Comparison of ENCODE assay signal across 17 cellular contexts in the genomic region with DNA sequence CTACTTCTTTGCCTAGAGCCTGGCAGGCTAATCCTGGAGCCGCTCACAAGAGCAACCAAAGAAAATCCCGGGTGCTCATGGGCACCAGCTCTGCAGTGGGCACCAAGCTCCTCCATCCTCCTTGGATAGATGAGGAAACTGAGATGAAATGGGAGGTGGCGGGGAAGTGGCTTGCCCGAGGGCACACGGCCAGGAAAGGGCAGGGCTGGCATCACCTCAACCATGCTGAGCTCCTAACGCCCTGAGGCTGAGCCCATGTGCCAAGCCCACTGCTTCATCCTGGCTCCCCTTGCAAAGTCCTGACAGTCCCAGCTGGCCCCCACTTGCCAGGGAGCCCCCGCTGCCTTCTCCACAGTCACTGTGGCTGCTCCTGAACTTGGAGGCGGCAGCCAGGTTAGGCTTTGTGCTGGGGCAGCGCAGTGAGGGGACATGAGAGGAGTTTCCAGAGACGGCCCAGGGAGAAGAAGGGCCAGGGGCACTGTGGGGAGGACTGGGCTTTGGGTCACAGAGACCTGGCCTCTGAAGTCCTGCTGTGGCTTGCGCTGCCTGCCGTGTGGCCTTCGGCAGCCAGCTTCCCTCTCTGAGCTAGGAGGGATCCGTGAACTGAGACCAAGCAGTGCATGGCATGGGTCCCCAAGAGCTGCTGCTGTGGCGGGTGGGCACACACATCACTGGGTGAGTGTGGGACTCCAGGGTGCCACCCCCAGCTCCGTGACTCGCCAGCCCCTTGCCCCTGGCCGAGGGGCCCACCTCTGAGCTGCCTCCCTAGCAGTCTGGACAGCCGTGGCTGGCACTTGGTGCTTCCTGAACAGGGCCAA. TPM values are rescaled to one million over a fixed set of nuclear protein-coding genes. Genes with fewer than 3 reads are reported as not detected.
DNase-seq lines count a peak whose midpoint lies in the region; ATAC-seq and TF ChIP-seq lines count a peak whose summit lies in the region.
"Had no signal": no experiment of that assay in that cellular context is flagged by ENCODE, and none has a peak within 500 bp of the region (broad histone marks: within the 10 kb centered on the region; RNA-seq: fewer than 3 reads in every experiment).

No MANE protein-coding gene starts in this region.

- H3K9me3 ChIP-seq in naive thymus-derived CD4-positive, alpha-beta T cell (ENCODE audit: control insufficient read depth in 2 of 3, low read length in 3 of 3): no peaks in the 10 kb centered on the region
- H3K9me3 ChIP-seq in neural progenitor cell (ENCODE audit: low read depth): no peaks in the 10 kb centered on the region

- H3K4me1 ChIP-seq in urinary bladder (ENCODE audit: insufficient read depth) (no peaks in the 10 kb centered on the region), neural progenitor cell (no peaks in the 10 kb centered on the region)
- peaks cover 0 to 15% of the 10 kb centered on the region in 2 donors for H3K4me1 ChIP-seq in naive thymus-derived CD4-positive, alpha-beta T cell (ENCODE audit: control insufficient read depth in 2 of 2, insufficient read depth in 2 of 2, low read length in 2 of 2)

- TF ChIP-seq CTCF in progenitor cell of endocrine pancreas (IDR thresholded peaks at IDR 0.05; ENCODE audit: unreplicated experiment) (no peak), neural progenitor cell (IDR thresholded peaks at IDR 0.05) (no peak)

- CTCF ChIA-PET in naive thymus-derived CD4-positive, alpha-beta T cell (lab: Charles Lee): no interaction called here

- intact Hi-C loops in Right ventricle myocardium inferior (cut with DNase I): no loop called here
- intact Hi-C loops in left cardiac atrium (cut with DNase I): no loop called here
- intact Hi-C loops in naive thymus-derived CD4-positive, alpha-beta T cell (cut with micrococcal nuclease): no loop called here

- DNase-seq in Right ventricle myocardium inferior (ENCODE audit: missing footprints): peak; percentile 56
- DNase-seq in left cardiac atrium: no peak
- DNase-seq in fibroblast of gingiva (ENCODE audit: low read depth): peak; percentile 65
- DNase-seq in progenitor cell of endocrine pancreas (ENCODE audit: low spot score, unreplicated experiment): no peak
- no peak for DNase-seq in naive thymus-derived CD8-positive, alpha-beta T cell
- DNase-seq in naive thymus-derived CD4-positive, alpha-beta T cell: no peak
- no peak for DNase-seq in neural progenitor cell (ENCODE audit: low spot score)
- DNase-seq: ACHN; activated CD4-positive, alpha-beta T cell treated with anti-CD3 and anti-CD28 coated beads, Interleukin-2, amount 10 ng/mL, durations not matched to agents 24 days and 14 days; Calu3; NCI-H1436; NCI-H524 treated with DMSO at 0.1 percent for 48 hours had no signal

- peak overlapping the region; percentile 43 for H3K27ac ChIP-seq in urinary bladder (ENCODE audit: low read depth)
- H3K27ac ChIP-seq in naive thymus-derived CD4-positive, alpha-beta T cell (ENCODE audit: low read depth, low read length): no peak overlapping the region
- H3K27ac ChIP-seq in neural progenitor cell: no peak overlapping the region
- H3K27ac ChIP-seq: cardiac muscle cell, epithelial cell of prostate had no signal

- H3K9ac ChIP-seq in neural progenitor cell: no peak overlapping the region

- no peak overlapping the region for H3K4me3 Mint-ChIP-seq in progenitor cell of endocrine pancreas (ENCODE audit: low read depth)
- H3K4me3 Mint-ChIP-seq in naive thymus-derived CD8-positive, alpha-beta T cell: no peak overlapping the region
- H3K4me3 Mint-ChIP-seq in naive thymus-derived CD4-positive, alpha-beta T cell: no peak overlapping the region
- no peak overlapping the region for H3K4me3 Mint-ChIP-seq in neural progenitor cell
- H3K4me3 Mint-ChIP-seq: activated CD4-positive, alpha-beta T cell treated with anti-CD3 and anti-CD28 coated beads, Interleukin-2, amount 10 ng/mL, durations not matched to agents 24 days and 14 days; T-helper 2 cell treated with Interferon-gamma antibody and Interleukin-4, amounts not matched to agents 5 μg/mL and 100 μg/mL, for 36 hours had no signal

- H3K4me3 ChIP-seq in urinary bladder (ENCODE audit: low read depth, low read length) (no peak overlapping the region), neural progenitor cell (no peak overlapping the region)
- no peak overlapping the region for H3K4me3 ChIP-seq in naive thymus-derived CD4-positive, alpha-beta T cell (ENCODE audit: low read length)
- H3K4me3 ChIP-seq: cardiac muscle cell had no signal

- peaks cover 12% of the 10 kb centered on the region for H3K36me3 Mint-ChIP-seq in progenitor cell of endocrine pancreas (ENCODE audit: insufficient read depth)
- H3K36me3 Mint-ChIP-seq in naive thymus-derived CD8-positive, alpha-beta T cell: peaks cover 6 to 45% (median 13%) of the 10 kb centered on the region in 3 donors
- peaks cover 0 to 31% (median 15%) of the 10 kb centered on the region in 5 donors for H3K36me3 Mint-ChIP-seq in naive thymus-derived CD4-positive, alpha-beta T cell
- H3K36me3 Mint-ChIP-seq in neural progenitor cell: peaks cover 19% of the 10 kb centered on the region

- no peaks in the 10 kb centered on the region for H4K20me1 ChIP-seq in neural progenitor cell (ENCODE audit: low read depth)

- ATAC-seq in Right ventricle myocardium inferior (no peak), left cardiac atrium (no peak)
- ATAC-seq in naive thymus-derived CD8-positive, alpha-beta T cell: no peak
- no peak for ATAC-seq in naive thymus-derived CD4-positive, alpha-beta T cell

- no peaks in the 10 kb centered on the region for H3K27me3 ChIP-seq in naive thymus-derived CD4-positive, alpha-beta T cell (ENCODE audit: control insufficient read depth in 2 of 2, insufficient read depth in 2 of 2, low read length in 2 of 2)
- no peaks in the 10 kb centered on the region for H3K27me3 ChIP-seq in neural progenitor cell
- H3K27me3 ChIP-seq: cardiac muscle cell had no signal

- WGBS in urinary bladder: 87% methylated on average over 19 of the region's 19 CpGs

- H3K79me2 ChIP-seq in neural progenitor cell (ENCODE audit: low read depth): no peaks in the 10 kb centered on the region

- no peaks in the 10 kb centered on the region for H3F3A ChIP-seq in neural progenitor cell (ENCODE audit: low read depth)

- H3K36me3 ChIP-seq in urinary bladder (ENCODE audit: insufficient read depth) (peaks cover 1% of the 10 kb centered on the region), neural progenitor cell (no peaks in the 10 kb centered on the region)
- peaks cover 6 to 64% (median 10%) of the 10 kb centered on the region in 3 experiments for H3K36me3 ChIP-seq in naive thymus-derived CD4-positive, alpha-beta T cell (ENCODE audit: control insufficient read depth in 2 of 3, insufficient read depth in 3 of 3, low read length in 3 of 3)

- H3K4me2 ChIP-seq in neural progenitor cell: no peak overlapping the region

- H3K27me3 Mint-ChIP-seq in progenitor cell of endocrine pancreas: no peaks in the 10 kb centered on the region
- no peaks in the 10 kb centered on the region for H3K27me3 Mint-ChIP-seq in naive thymus-derived CD8-positive, alpha-beta T cell
- no peaks in the 10 kb centered on the region for H3K27me3 Mint-ChIP-seq in naive thymus-derived CD4-positive, alpha-beta T cell
- H3K27me3 Mint-ChIP-seq in neural progenitor cell (ENCODE audit: insufficient read depth, low read depth): peaks cover 7% of the 10 kb centered on the region
- H3K27me3 Mint-ChIP-seq: activated CD4-positive, alpha-beta T cell treated with anti-CD3 and anti-CD28 coated beads, Interleukin-2, amount 10 ng/mL, durations not matched to agents 24 days and 14 days had no signal

- POLR2A ChIA-PET in naive thymus-derived CD8-positive, alpha-beta T cell (lab: Charles Lee): interaction anchor here (0.5 to 1.6 kb wide), 3 partner anchors 12 to 395 kb away, joined by 3 to 5 read pairs (median 3); a partner anchor contains a TSS
- POLR2A ChIA-PET in naive thymus-derived CD4-positive, alpha-beta T cell (lab: Charles Lee): interaction anchor here (0.6 to 1.0 kb wide), 2 partner anchors 25 to 604 kb away, joined by 3 read pairs; no protein-coding TSS in a partner anchor

- no peaks in the 10 kb centered on the region for H3K4me1 Mint-ChIP-seq in progenitor cell of endocrine pancreas (ENCODE audit: low read depth)
- H3K4me1 Mint-ChIP-seq in naive thymus-derived CD8-positive, alpha-beta T cell: peaks cover 4 to 14% (median 6%) of the 10 kb centered on the region in 4 donors
- peaks cover 0 to 12% (median 0%) of the 10 kb centered on the region in 7 donors for H3K4me1 Mint-ChIP-seq in naive thymus-derived CD4-positive, alpha-beta T cell
- H3K4me1 Mint-ChIP-seq in neural progenitor cell: no peaks in the 10 kb centered on the region

- H3K27ac Mint-ChIP-seq in progenitor cell of endocrine pancreas (peak overlapping the region; percentile 33), neural progenitor cell (no peak overlapping the region)
- H3K27ac Mint-ChIP-seq in naive thymus-derived CD8-positive, alpha-beta T cell: peak overlapping the region in 1 of 10 donors; percentile 45
- H3K27ac Mint-ChIP-seq in naive thymus-derived CD4-positive, alpha-beta T cell: peak overlapping the region in 1 of 9 donors; percentile 69
- H3K27ac Mint-ChIP-seq: T-helper 2 cell treated with Interferon-gamma antibody and Interleukin-4, amounts not matched to agents 5 μg/mL and 100 μg/mL, for 36 hours had no signal

- H3K9me3 Mint-ChIP-seq in progenitor cell of endocrine pancreas (ENCODE audit: low read depth): no peaks in the 10 kb centered on the region
- H3K9me3 Mint-ChIP-seq in naive thymus-derived CD8-positive, alpha-beta T cell: no peaks in the 10 kb centered on the region
- H3K9me3 Mint-ChIP-seq in naive thymus-derived CD4-positive, alpha-beta T cell: peaks cover 0 to 2% (median 0%) of the 10 kb centered on the region in 11 donors
- H3K9me3 Mint-ChIP-seq in neural progenitor cell: no peaks in the 10 kb centered on the region
- H3K9me3 Mint-ChIP-seq: activated CD4-positive, alpha-beta T cell treated with anti-CD3 and anti-CD28 coated beads, Interleukin-2, amount 10 ng/mL, durations not matched to agents 24 days and 14 days had no signal

- H2AFZ ChIP-seq in neural progenitor cell (replicated peaks): no peak overlapping the region

RNA-seq across cellular contexts. Expression of a gene that starts 17.5 kb away (rescaled TPM):
- total RNA-seq in Right ventricle myocardium inferior (30.3 TPM), left cardiac atrium (10 to 100 TPM; 27.2 to 28.5 TPM), progenitor cell of endocrine pancreas (32.6 and 39.3 TPM in 2 replicates), urinary bladder (23.5 TPM), neural progenitor cell (ENCODE audit: low replicate concordance) (27.0 and 57.9 TPM in 2 replicates)
- 41.6 TPM for polyA plus RNA-seq in urinary bladder
- total RNA-seq in naive thymus-derived CD8-positive, alpha-beta T cell: 1 to 10 TPM; 6.7 to 8.9 TPM
- 10 to 100 TPM; 23.7 to 26.3 (median 25.0) TPM for polyA plus RNA-seq in naive thymus-derived CD8-positive, alpha-beta T cell
- total RNA-seq in naive thymus-derived CD4-positive, alpha-beta T cell: 10 to 100 TPM in 2 of 5 experiments, 1 to 10 TPM in 3; 7.6 to 12.8 (median 9.9) TPM
- 10 to 100 TPM; 19.0 to 21.7 TPM for polyA plus RNA-seq in naive thymus-derived CD4-positive, alpha-beta T cell

RNA-seq across cellular contexts. Expression of a gene that starts 29.7 kb away (rescaled TPM):
- total RNA-seq in Right ventricle myocardium inferior (1.5 TPM), left cardiac atrium (1 to 10 TPM; 1.1 to 1.2 TPM), progenitor cell of endocrine pancreas (0.31 and 0.33 TPM in 2 replicates), urinary bladder (2.6 TPM), neural progenitor cell (ENCODE audit: low replicate concordance) (0.62 TPM in 1 of 2 replicates, not detected in the other)
- polyA plus RNA-seq in urinary bladder: 2.4 TPM
- total RNA-seq in naive thymus-derived CD8-positive, alpha-beta T cell: under 1 TPM; 0.41 to 0.60 TPM
- under 1 TPM in 1 of 3 donors, not detected in 2; 0.17 TPM for polyA plus RNA-seq in naive thymus-derived CD8-positive, alpha-beta T cell
- total RNA-seq in naive thymus-derived CD4-positive, alpha-beta T cell: 10 to 100 TPM in 1 of 5 experiments, 1 to 10 TPM in 4; 2.5 to 50.5 (median 3.5) TPM
- polyA plus RNA-seq in naive thymus-derived CD4-positive, alpha-beta T cell: 1 to 10 TPM; 1.4 to 2.8 TPM
- total RNA-seq: Calu3, pulmonary artery endothelial cell had no signal

RNA-seq across cellular contexts. Expression of a gene that starts 52.8 kb away (rescaled TPM):
- total RNA-seq in Right ventricle myocardium inferior (39.5 TPM), left cardiac atrium (10 to 100 TPM; 31.9 to 32.4 TPM), progenitor cell of endocrine pancreas (77.6 and 86.0 TPM in 2 replicates), urinary bladder (19.1 TPM), neural progenitor cell (ENCODE audit: low replicate concordance) (34.4 and 97.5 TPM in 2 replicates)
- 55.7 TPM for polyA plus RNA-seq in urinary bladder
- 10 to 100 TPM; 25.8 to 26.5 TPM for total RNA-seq in naive thymus-derived CD8-positive, alpha-beta T cell
- polyA plus RNA-seq in naive thymus-derived CD8-positive, alpha-beta T cell: under 1 TPM; 0.30 to 0.59 (median 0.40) TPM
- total RNA-seq in naive thymus-derived CD4-positive, alpha-beta T cell: 10 to 100 TPM; 21.3 to 43.1 (median 27.2) TPM
- under 1 TPM; 0.69 to 0.94 TPM for polyA plus RNA-seq in naive thymus-derived CD4-positive, alpha-beta T cell

Comparison
In these comparisons a context has a peak if more than half of its experiments do, and no peak if none do; other contexts are left out.
1. DNase-seq: peak in Right ventricle myocardium inferior (single experiment) and fibroblast of gingiva (single experiment); none in left cardiac atrium (single experiment), progenitor cell of endocrine pancreas (single experiment), naive thymus-derived CD8-positive, alpha-beta T cell (0 of 10), naive thymus-derived CD4-positive, alpha-beta T cell (0 of 9) and neural progenitor cell (single experiment).